8 cellular contexts compared by ENCODE assay signal in the genomic region with DNA sequence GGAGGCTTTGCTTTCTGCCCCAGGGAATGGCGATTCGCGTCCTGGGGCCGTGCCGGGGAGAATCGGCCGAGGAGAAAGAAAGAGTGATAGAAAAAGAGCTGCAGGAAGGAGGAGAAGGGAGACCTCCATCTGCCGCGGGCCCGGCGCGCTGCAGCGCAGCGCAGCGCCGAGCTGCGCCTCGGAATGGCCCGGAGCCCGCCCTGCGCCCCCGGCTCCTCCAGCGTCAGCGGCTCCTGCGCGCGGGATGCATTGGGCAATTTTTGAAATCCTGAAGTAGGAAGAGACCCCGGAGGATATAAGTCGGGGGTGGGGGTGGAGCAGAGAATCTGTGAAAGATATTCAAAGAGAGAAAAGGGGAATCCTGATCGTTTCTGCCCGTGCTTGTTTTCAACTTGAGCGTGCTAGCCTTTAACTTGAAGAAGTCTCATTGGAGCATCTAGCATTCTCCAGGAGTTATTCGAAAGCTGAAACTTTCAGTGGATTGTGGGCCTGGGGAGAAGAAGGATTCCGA. TPM values are rescaled to one million over a fixed set of nuclear protein-coding genes. Genes with fewer than 3 reads are reported as not detected.
DNase-seq lines count a peak whose midpoint lies in the region; ATAC-seq and TF ChIP-seq lines count a peak whose summit lies in the region.

No MANE protein-coding gene starts in this region.

- TF ChIP-seq POLR2A in suprapubic skin (IDR thresholded peaks at IDR 0.05): no peak

- H3K9me3 ChIP-seq in ectodermal cell (ENCODE audit: control insufficient read depth, low read length) (no peaks in the 10 kb centered on the region), lower lobe of right lung (no peaks in the 10 kb centered on the region), suprapubic skin (no peaks in the 10 kb centered on the region)

- WGBS in ectodermal cell, 2 experiments: 0 to 1% methylated on average over 34 of the region's 34 CpGs
- WGBS in suprapubic skin: 1% methylated on average over 34 of the region's 34 CpGs

- H3K4me3 ChIP-seq in ectodermal cell (ENCODE audit: insufficient read depth, low read depth, low read length): peak overlapping the region; percentile 44
- H3K4me3 ChIP-seq in lower lobe of right lung: peak overlapping the region; percentile 62
- H3K4me3 ChIP-seq in suprapubic skin: peak overlapping the region; percentile 68

- intact Hi-C loops in lower lobe of right lung (cut with DNase I): no loop called here

- TF ChIP-seq CTCF in lower lobe of right lung (IDR thresholded peaks at IDR 0.05) (no peak), suprapubic skin (IDR thresholded peaks at IDR 0.05) (no peak)

- peak; percentile 68 to 73 for ATAC-seq in lower lobe of right lung
- no peak for ATAC-seq in HG03354 (IDR thresholded peaks at IDR 0.05; ENCODE audit: poor library complexity, severe bottlenecking, unreplicated experiment)

- no peaks in the 10 kb centered on the region for H3K36me3 ChIP-seq in ectodermal cell (ENCODE audit: control insufficient read depth, insufficient read depth, low read length)
- no peaks in the 10 kb centered on the region for H3K36me3 ChIP-seq in lower lobe of right lung
- H3K36me3 ChIP-seq in suprapubic skin: no peaks in the 10 kb centered on the region

- H3K27me3 ChIP-seq in ectodermal cell (ENCODE audit: control insufficient read depth, insufficient read depth, low read length, poor library complexity, severe bottlenecking) (peaks cover 33% of the 10 kb centered on the region), lower lobe of right lung (ENCODE audit: low read depth) (peaks cover 24% of the 10 kb centered on the region), suprapubic skin (peaks cover 22% of the 10 kb centered on the region)

- no peaks in the 10 kb centered on the region for H3K4me1 ChIP-seq in ectodermal cell (ENCODE audit: control insufficient read depth, insufficient read depth, low read length)
- peaks cover 10% of the 10 kb centered on the region for H3K4me1 ChIP-seq in lower lobe of right lung
- peaks cover 13% of the 10 kb centered on the region for H3K4me1 ChIP-seq in suprapubic skin

- peak; percentile 50 for DNase-seq in GM03348 (ENCODE audit: low spot score)
- DNase-seq in NCI-H345 treated with DMSO at 0.1 percent for 48 hours (lab: John Stamatoyannopoulos, UW; ENCODE audit: unreplicated experiment): peak; percentile 19
- DNase-seq in lower lobe of right lung: no peak
- DNase-seq in suprapubic skin (ENCODE audit: low spot score in 2 of 2): peak in 1 of 2 donors; percentile 64
- DNase-seq in KBM-7: no peak
- no peak for DNase-seq in cortex of kidney (lab: John Stamatoyannopoulos, UW)

- H3K27ac ChIP-seq in ectodermal cell (ENCODE audit: insufficient read depth, low read depth, low read length, poor library complexity, severe bottlenecking) (peak overlapping the region; percentile 75), lower lobe of right lung (peak overlapping the region; percentile 74), suprapubic skin (peak overlapping the region; percentile 38)

- no peak for TF ChIP-seq EP300 in suprapubic skin (IDR thresholded peaks at IDR 0.05)

- in situ Hi-C loops in KBM-7 (cut with MboI; ENCODE audit: low pct_unique_long_range_greater_than_20kb, low sequenced_read_pairs): no loop called here

RNA-seq across cellular contexts. Expression of a gene that starts 0.4 kb away (rescaled TPM):
- polyA plus RNA-seq in ectodermal cell (2013, experiment 1 of 4): 1.7 TPM
- polyA plus RNA-seq in ectodermal cell (2013, experiment 2 of 4): 1.8 TPM
- 2.6 TPM for polyA plus RNA-seq in ectodermal cell (2013, experiment 3 of 4)
- polyA plus RNA-seq in ectodermal cell (2013, experiment 4 of 4): 3.2 TPM
- 5.5 TPM for total RNA-seq in lower lobe of right lung
- total RNA-seq in suprapubic skin: 1 to 10 TPM in 3 of 4 donors, under 1 TPM in 1; 0.79 to 3.4 (median 1.4) TPM

Comparison
In these comparisons a context has a peak if more than half of its experiments do, and no peak if none do; other contexts are left out.
1. DNase-seq: peak in GM03348 (single experiment) and NCI-H345 treated with DMSO at 0.1 percent for 48 hours (single experiment); none in lower lobe of right lung (single experiment), KBM-7 (single experiment) and cortex of kidney (single experiment).
2. Peak in every context shown above with its lines, with median percentiles within 50 percentile points of each other: H3K27ac ChIP-seq and H3K4me3 ChIP-seq.